Comparison of ENCODE assay signal across 8 cellular contexts in genomic region chr5:68215208-68215887, GRCh38. TPM values are rescaled to one million over a fixed set of nuclear protein-coding genes. Genes with fewer than 3 reads are reported as not detected.
DNase-seq lines count a peak whose midpoint lies in the region; ATAC-seq and TF ChIP-seq lines count a peak whose summit lies in the region.

TSS of gene PIK3R1 (plus strand) at chr5:68215756. CDS start at chr5:68226676, 10,920 bp downstream.

- H4K20me1 ChIP-seq in OCI-LY1 (ENCODE audit: insufficient read depth, low read length) = no peaks in the 10 kb centered on the region

- DNase-seq in DMS114 treated with DMSO at 0.1 percent for 48 hours (lab: John Stamatoyannopoulos, UW; ENCODE audit: unreplicated experiment) (peak; percentile 75), HuH-7.5 (ENCODE audit: low spot score) (peak; percentile 78), endothelial cell (ENCODE audit: low spot score) (peak; percentile 98), midbrain (lab: John Stamatoyannopoulos, UW) (peak; percentile 95)
- peak; percentile 92 for DNase-seq in activated CD8-positive, alpha-beta memory T cell treated with anti-CD3 and anti-CD28 coated beads, Interleukin-2, amount 50 U/mL, for 4 hours
- DNase-seq in stimulated activated CD8-positive, alpha-beta memory T cell treated with anti-CD3 and anti-CD28 coated beads, Interleukin-15, amount 100 ng/mL, for 48 hours (ENCODE audit: low read depth in 2 of 2) = peak; percentile 92 to 95

- peaks cover 9% of the 10 kb centered on the region for H3K9me3 Mint-ChIP-seq in endothelial cell (ENCODE audit: unreplicated experiment)

- H3K27ac ChIP-seq in OCI-LY1 (ENCODE audit: low read depth, low read length, poor library complexity, severe bottlenecking) = peak within 1 kb of the TSS; percentile 90

- TF ChIP-seq CTCF in OCI-LY1 (IDR thresholded peaks at IDR 0.05; ENCODE audit: low read length) = no peak; the same call in 1 of the 2 replicates
- TF ChIP-seq CTCF in endothelial cell (IDR thresholded peaks at IDR 0.05; ENCODE audit: unreplicated experiment) = peak; percentile 38

- peaks cover 4% of the 10 kb centered on the region for H3K27me3 Mint-ChIP-seq in endothelial cell (ENCODE audit: unreplicated experiment)

- peak within 1 kb of the TSS; percentile 83 for H3K27ac Mint-ChIP-seq in endothelial cell (ENCODE audit: unreplicated experiment)

- no peaks in the 10 kb centered on the region for H3F3A ChIP-seq in OCI-LY1 (ENCODE audit: insufficient read depth, low read length)

- H3K9me3 ChIP-seq in OCI-LY1 (ENCODE audit: low read length) = 0 out of 2 replicates have a peak, but pooled peaks cover 1% of the 10 kb centered on the region

- peak within 1 kb of the TSS; percentile 29; the same call in 1 of the 2 replicates for H2AFZ ChIP-seq in OCI-LY1 (ENCODE audit: low read length)

- peaks cover 16% of the 10 kb centered on the region for H3K36me3 Mint-ChIP-seq in endothelial cell (ENCODE audit: low read depth, unreplicated experiment)

- H3K4me2 ChIP-seq in OCI-LY1 (ENCODE audit: low read length) = peak within 1 kb of the TSS; percentile 90

- H3K4me3 Mint-ChIP-seq in endothelial cell (ENCODE audit: unreplicated experiment) = peak within 1 kb of the TSS; percentile 96

- peaks cover 26% of the 10 kb centered on the region for H3K4me1 ChIP-seq in OCI-LY1 (ENCODE audit: insufficient read depth, low read length, severe bottlenecking)

- H3K9me2 ChIP-seq in OCI-LY1 (ENCODE audit: low read depth, low read length) = no peaks in the 10 kb centered on the region

- peaks cover 10% of the 10 kb centered on the region; the same call in 1 of the 2 replicates for H3K36me3 ChIP-seq in OCI-LY1 (ENCODE audit: insufficient read depth, low read length)

- H3K4me1 Mint-ChIP-seq in endothelial cell (ENCODE audit: unreplicated experiment) = peaks cover 22% of the 10 kb centered on the region

- peak; percentile 82 for ATAC-seq in GM21528 (IDR thresholded peaks at IDR 0.05; ENCODE audit: low FRiP score, unreplicated experiment)

- H3K4me3 ChIP-seq in OCI-LY1 (ENCODE audit: low read depth, low read length, poor library complexity, severe bottlenecking) = peak within 1 kb of the TSS; percentile 90

- peak within 1 kb of the TSS; percentile 94 for H3K9ac ChIP-seq in OCI-LY1 (ENCODE audit: low read length)

- no peaks in the 10 kb centered on the region for H3K27me3 ChIP-seq in OCI-LY1 (ENCODE audit: insufficient read depth, low read length)

- H3K79me2 ChIP-seq in OCI-LY1 (ENCODE audit: insufficient read depth, low read length) = peaks cover 39% of the 10 kb centered on the region

RNA-seq across cellular contexts. Expression of gene PIK3R1, which starts in this region (rescaled TPM):
- 37.1 TPM for total RNA-seq in endothelial cell (ENCODE audit: unreplicated experiment)

Comparison
In these comparisons a context has a peak if more than half of its experiments do, and no peak if none do; other contexts are left out.
1. Peak in every context shown above with its lines: DNase-seq, ATAC-seq, H3K4me3 ChIP-seq and H3K27ac ChIP-seq.